In the genomic region with DNA sequence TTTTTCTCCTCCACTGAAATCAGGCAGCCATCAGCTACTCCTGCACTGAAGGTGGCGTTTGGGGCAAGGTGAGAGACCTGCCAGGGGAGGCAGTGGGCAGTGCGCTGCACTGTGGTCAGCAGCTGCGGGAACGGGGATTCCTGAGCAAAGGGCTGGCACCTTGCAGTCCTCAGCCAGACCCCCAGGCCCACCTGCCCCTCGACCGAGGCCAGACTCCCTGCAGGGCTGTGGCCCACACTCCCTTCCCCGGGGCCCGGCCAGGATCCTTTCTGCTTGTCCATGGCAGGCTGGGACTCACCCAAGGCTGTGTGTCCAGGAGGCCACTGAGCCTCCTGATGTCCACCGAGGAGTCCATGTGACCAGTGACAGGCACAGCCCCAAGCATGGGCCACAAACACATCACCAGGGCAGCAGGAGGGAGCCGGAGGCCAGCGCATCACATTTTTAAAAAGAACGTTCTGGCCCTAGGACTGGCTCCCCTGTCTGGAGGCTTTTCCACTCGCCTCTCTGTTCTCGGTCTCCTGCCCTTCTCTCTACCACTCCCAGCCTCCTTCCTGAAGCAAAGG, we compare ENCODE assay signal across 25 cellular contexts. TPM values are rescaled to one million over a fixed set of nuclear protein-coding genes. Genes with fewer than 3 reads are reported as not detected.
A peak's percentile ranks its signal among the peaks of the same experiment; 100 is the strongest.
DNase-seq lines count a peak whose midpoint lies in the region; ATAC-seq, FAIRE-seq and TF ChIP-seq lines count a peak whose summit lies in the region.
"Had no signal": no experiment of that assay in that cellular context is flagged by ENCODE, and none has a peak within 500 bp of the region (broad histone marks: within the 10 kb centered on the region; RNA-seq: fewer than 3 reads in every experiment).

No MANE protein-coding gene starts in this region.

- no peak for FAIRE-seq in A549 (lab: Jason Lieb, UNC)
- FAIRE-seq: G401.6 had no signal

- TF ChIP-seq POLR2A in A549 (IDR thresholded peaks at IDR 0.05; ENCODE audit: low read length) = no peak
- TF ChIP-seq POLR2A in sigmoid colon (IDR thresholded peaks at IDR 0.05) = no peak

- ATAC-seq in A549 = peak; percentile 4 to 18; a peak in 2 of 6 replicates
- no peak for ATAC-seq in HG03039 (IDR thresholded peaks at IDR 0.05; ENCODE audit: unreplicated experiment)
- ATAC-seq: GM23338 had no signal

- no peaks in the 10 kb centered on the region for H3K36me3 Mint-ChIP-seq in endodermal cell (ENCODE audit: low read depth)
- no peaks in the 10 kb centered on the region for H3K36me3 Mint-ChIP-seq in activated CD4-positive, alpha-beta memory T cell treated with anti-CD3 and anti-CD28 coated beads for 36 hours
- H3K36me3 Mint-ChIP-seq: CD4-positive, alpha-beta memory T cell; IgD-negative memory B cell had no signal

- WGBS in A549 (ENCODE audit: missing lambda C conversion rate) = 45% methylated on average over 14 of the region's 14 CpGs
- 87 to 90% methylated on average over 9 to 14 of the region's 14 CpGs for WGBS in endodermal cell (ENCODE audit: insufficient coverage in 1 of 2, insufficient read length in 1 of 2), 2 experiments
- WGBS in sigmoid colon, 2 donors = 87 to 89% methylated on average over 14 of the region's 14 CpGs

- no peaks in the 10 kb centered on the region for H3K36me3 ChIP-seq in HEK293 (ENCODE audit: control insufficient read depth in 2 of 2, insufficient read depth in 1 of 2, low read length in 2 of 2)
- H3K36me3 ChIP-seq in endodermal cell (ENCODE audit: control insufficient read depth, insufficient read depth, low read length) = no peaks in the 10 kb centered on the region
- H3K36me3 ChIP-seq in sigmoid colon = no peaks in the 10 kb centered on the region
- H3K36me3 ChIP-seq: HAP-1, Peyer's patch had no signal

- TF ChIP-seq EP300 in A549 (IDR thresholded peaks at IDR 0.05) (no peak), sigmoid colon (IDR thresholded peaks at IDR 0.05) (no peak)

- H3K27me3 Mint-ChIP-seq in endodermal cell (ENCODE audit: insufficient read depth) = peaks cover 16% of the 10 kb centered on the region
- peaks cover 3% of the 10 kb centered on the region for H3K27me3 Mint-ChIP-seq in activated CD4-positive, alpha-beta memory T cell treated with anti-CD3 and anti-CD28 coated beads for 36 hours

- no peak for TF ChIP-seq RAD21 in A549 (conservative IDR thresholded peaks at IDR 0.05 in 1 of 2, IDR thresholded peaks at IDR 0.05 in 1 of 2)

- H3K27me3 ChIP-seq in endodermal cell (ENCODE audit: control insufficient read depth, insufficient read depth, low read length, poor library complexity, severe bottlenecking) (no peaks in the 10 kb centered on the region), sigmoid colon (peaks cover 0 to 3% (median 0%) of the 10 kb centered on the region in 3 donors)
- H3K27me3 ChIP-seq: Peyer's patch had no signal

- H3K9me3 ChIP-seq in A549 (no peaks in the 10 kb centered on the region), HEK293 (ENCODE audit: control insufficient read depth, insufficient read depth, low read depth, low read length) (no peaks in the 10 kb centered on the region), endodermal cell (ENCODE audit: control insufficient read depth, low read length) (no peaks in the 10 kb centered on the region), sigmoid colon (no peaks in the 10 kb centered on the region)
- H3K9me3 ChIP-seq: HAP-1, Peyer's patch had no signal

- peaks cover 56% of the 10 kb centered on the region for H3K4me1 Mint-ChIP-seq in endodermal cell
- peaks cover 24% of the 10 kb centered on the region for H3K4me1 Mint-ChIP-seq in activated CD4-positive, alpha-beta memory T cell treated with anti-CD3 and anti-CD28 coated beads for 36 hours (ENCODE audit: low read depth)

- H3K4me2 ChIP-seq in A549 = no peak overlapping the region
- H3K4me2 ChIP-seq: GM23338 had no signal

- H3K27ac Mint-ChIP-seq in endodermal cell = no peak overlapping the region
- H3K27ac Mint-ChIP-seq in activated CD4-positive, alpha-beta memory T cell treated with anti-CD3 and anti-CD28 coated beads for 36 hours = no peak overlapping the region
- H3K27ac Mint-ChIP-seq: GM23338 had no signal

- no peak overlapping the region for H3K4me3 ChIP-seq in A549
- no peak overlapping the region for H3K4me3 ChIP-seq in HEK293 (ENCODE audit: low read depth, low read length)
- H3K4me3 ChIP-seq in endodermal cell (ENCODE audit: low read length) = no peak overlapping the region
- no peak overlapping the region for H3K4me3 ChIP-seq in sigmoid colon
- H3K4me3 ChIP-seq: GM23338, HAP-1, Peyer's patch had no signal

- TF ChIP-seq CTCF in A549 (IDR thresholded peaks at IDR 0.05) (no peak), HEK293 (tag by site-specific recombination; IDR thresholded peaks at IDR 0.05) (no peak), endodermal cell (conservative IDR thresholded peaks at IDR 0.05) (no peak), sigmoid colon (IDR thresholded peaks at IDR 0.05) (no peak)

- no peak overlapping the region for H3K9ac ChIP-seq in endodermal cell (ENCODE audit: extremely low read depth, low read length, poor library complexity, severe bottlenecking)
- H3K9ac ChIP-seq: KMS-11 had no signal

- no peaks in the 10 kb centered on the region for H3K9me3 Mint-ChIP-seq in endodermal cell
- H3K9me3 Mint-ChIP-seq in activated CD4-positive, alpha-beta memory T cell treated with anti-CD3 and anti-CD28 coated beads for 36 hours = no peaks in the 10 kb centered on the region
- H3K9me3 Mint-ChIP-seq: CD4-positive, alpha-beta memory T cell; GM23338; IgD-negative memory B cell had no signal

- no peak overlapping the region for H3K27ac ChIP-seq in A549
- no peak overlapping the region for H3K27ac ChIP-seq in HEK293 (ENCODE audit: extremely low read depth, low read depth, low read length)
- H3K27ac ChIP-seq in endodermal cell (ENCODE audit: low read depth, low read length) = no peak overlapping the region
- no peak overlapping the region for H3K27ac ChIP-seq in sigmoid colon
- H3K27ac ChIP-seq: KMS-11, Peyer's patch had no signal

- CTCF ChIA-PET in A549 (lab: Yijun Ruan, JAX) = interaction anchor here (1.1 to 2.2 kb wide), 3 partner anchors 8 to 388 kb away, joined by 4 to 7 read pairs (median 4); no protein-coding TSS in a partner anchor
- CTCF ChIA-PET in HEK293 (lab: Yijun Ruan, JAX) = no interaction called here
- CTCF ChIA-PET in activated CD4-positive, alpha-beta memory T cell treated with anti-CD3 and anti-CD28 coated beads for 36 hours (lab: Charles Lee) = no interaction called here

- POLR2A ChIA-PET in A549 (lab: Yijun Ruan, JAX) (no interaction called here), HEK293 (lab: Yijun Ruan, JAX) (interaction anchor here (0.8 kb wide), 1 partner anchor 29 kb away, joined by 3 read pairs; a partner anchor contains a TSS)
- POLR2A ChIA-PET in activated CD4-positive, alpha-beta memory T cell treated with anti-CD3 and anti-CD28 coated beads for 36 hours (lab: Charles Lee) = no interaction called here

- H3K4me3 Mint-ChIP-seq in endodermal cell = no peak overlapping the region
- no peak overlapping the region for H3K4me3 Mint-ChIP-seq in activated CD4-positive, alpha-beta memory T cell treated with anti-CD3 and anti-CD28 coated beads for 36 hours
- H3K4me3 Mint-ChIP-seq: GM23338 had no signal

- intact Hi-C loops in sigmoid colon (cut with DNase I) = no loop called here
- intact Hi-C loops in activated CD4-positive, alpha-beta memory T cell treated with anti-CD3 and anti-CD28 coated beads for 36 hours (cut with micrococcal nuclease) = no loop called here

- DNase-seq in A549 (ENCODE audit: low read depth in 1 of 2, low spot score in 1 of 2) = no peak
- DNase-seq in endodermal cell = peak; percentile 53
- DNase-seq in sigmoid colon = peak; percentile 39
- no peak for DNase-seq in activated CD4-positive, alpha-beta memory T cell treated with anti-CD3 and anti-CD28 coated beads for 36 hours
- no peak for DNase-seq in stimulated activated CD4-positive, alpha-beta T cell treated with anti-CD3 and anti-CD28 coated beads, Interleukin-2, amount 100 ng/mL, for 24 hours
- DNase-seq: C1 segment of cervical spinal cord; CD4-positive, alpha-beta memory T cell; COR-L47; DMS53; MM.1S; NCI-H1048; NCI-H1417; NCI-H1694; NCI-H2029 treated with DMSO at 0.1 percent for 48 hours; NCI-H226; NCI-H510A; Peyer's patch; SHP77 treated with DMSO at 0.1 percent for 48 hours had no signal

- H3K4me1 ChIP-seq in A549 (no peaks in the 10 kb centered on the region), HEK293 (ENCODE audit: control insufficient read depth, insufficient read depth, low read length) (peaks cover 5% of the 10 kb centered on the region), endodermal cell (ENCODE audit: control insufficient read depth, insufficient read depth, low read length) (peaks cover 16% of the 10 kb centered on the region), sigmoid colon (no peaks in the 10 kb centered on the region)
- H3K4me1 ChIP-seq: HAP-1, Peyer's patch had no signal

TF ChIP-seq in A549, 52 proteins besides CTCF, POLR2A, EP300 and RAD21 (continues in another document):
- TF ChIP-seq, protein P1, sequence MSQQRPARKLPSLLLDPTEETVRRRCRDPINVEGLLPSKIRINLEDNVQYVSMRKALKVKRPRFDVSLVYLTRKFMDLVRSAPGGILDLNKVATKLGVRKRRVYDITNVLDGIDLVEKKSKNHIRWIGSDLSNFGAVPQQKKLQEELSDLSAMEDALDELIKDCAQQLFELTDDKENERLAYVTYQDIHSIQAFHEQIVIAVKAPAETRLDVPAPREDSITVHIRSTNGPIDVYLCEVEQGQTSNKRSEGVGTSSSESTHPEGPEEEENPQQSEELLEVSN (IDR thresholded peaks at IDR 0.05; ENCODE audit: borderline replicate concordance, low read depth) = no peak
- no peak for TF ChIP-seq MAFK (IDR thresholded peaks at IDR 0.05; ENCODE audit: partially characterized antibody)

TF ChIP-seq in HEK293, 187 proteins besides CTCF, POLR2A, EP300 and RAD21:
- no peak for TF ChIP-seq ZNF561 (tag by site-specific recombination; IDR thresholded peaks at IDR 0.05; ENCODE audit: borderline replicate concordance)
- no peak for TF ChIP-seq GLI2 (tag by site-specific recombination; IDR thresholded peaks at IDR 0.05; ENCODE audit: borderline replicate concordance, low read depth)
- TF ChIP-seq ZNF394 (tag by site-specific recombination; IDR thresholded peaks at IDR 0.05; ENCODE audit: borderline replicate concordance) = peak; percentile 41; the same call in 1 of the 2 replicates

RNA-seq across cellular contexts. Expression of a gene that starts 28.5 kb away (rescaled TPM):
- polyA plus RNA-seq in A549 (2011; rRNA removed) (1.3 and 3.4 TPM in 2 replicates), A549 (2017; fragmentation: RNase III; extraction: RNeasy Plus Mini Kit Qiagen cat#74134 plus additional on column Dnase treatment) (1.7 to 2.4 TPM (median 1.9 TPM) in 3 replicates), sigmoid colon (1 to 10 TPM in 2 of 3 donors, under 1 TPM in 1; 0.92 to 6.3 (median 3.0) TPM)
- polyA plus RNA-seq in A549 (2012; cell fraction: cytosol; rRNA removed) = 0.62 and 0.69 TPM in 2 replicates
- polyA plus RNA-seq in A549 (2012; cell fraction: nucleus; rRNA removed) = 1.5 and 2.2 TPM in 2 replicates
- 14.7 and 16.0 TPM in 2 replicates for polyA minus RNA-seq in A549 (2011; rRNA and poly(A)+ RNA removed)
- total RNA-seq in endodermal cell (10 to 100 TPM; 22.4 to 40.2 TPM), sigmoid colon (10 to 100 TPM in 3 of 4 donors, 1 to 10 TPM in 1; 5.8 to 22.1 (median 18.2) TPM)
- polyA plus RNA-seq in endodermal cell (2013, experiment 1 of 2) = 10.8 TPM
- 10.1 TPM for polyA plus RNA-seq in endodermal cell (2013, experiment 2 of 2)
- 10 to 100 TPM; 10.9 to 15.6 TPM for total RNA-seq in activated CD4-positive, alpha-beta memory T cell treated with anti-CD3 and anti-CD28 coated beads for 36 hours

Comparison
In these comparisons a context has a peak if more than half of its experiments do, and no peak if none do; other contexts are left out.
1. DNase-seq: peak in endodermal cell (single experiment) and sigmoid colon (single experiment); none in A549 (0 of 2), activated CD4-positive, alpha-beta memory T cell treated with anti-CD3 and anti-CD28 coated beads for 36 hours (single experiment) and stimulated activated CD4-positive, alpha-beta T cell treated with anti-CD3 and anti-CD28 coated beads, Interleukin-2, amount 100 ng/mL, for 24 hours (0 of 2).